8 cellular contexts compared by ENCODE assay signal in genomic region chr15:49046113-49046883, GRCh38. TPM values are rescaled to one million over a fixed set of nuclear protein-coding genes. Genes with fewer than 3 reads are reported as not detected.
DNase-seq lines count a peak whose midpoint lies in the region; ATAC-seq lines count a peak whose summit lies in the region.

A gene with protein sequence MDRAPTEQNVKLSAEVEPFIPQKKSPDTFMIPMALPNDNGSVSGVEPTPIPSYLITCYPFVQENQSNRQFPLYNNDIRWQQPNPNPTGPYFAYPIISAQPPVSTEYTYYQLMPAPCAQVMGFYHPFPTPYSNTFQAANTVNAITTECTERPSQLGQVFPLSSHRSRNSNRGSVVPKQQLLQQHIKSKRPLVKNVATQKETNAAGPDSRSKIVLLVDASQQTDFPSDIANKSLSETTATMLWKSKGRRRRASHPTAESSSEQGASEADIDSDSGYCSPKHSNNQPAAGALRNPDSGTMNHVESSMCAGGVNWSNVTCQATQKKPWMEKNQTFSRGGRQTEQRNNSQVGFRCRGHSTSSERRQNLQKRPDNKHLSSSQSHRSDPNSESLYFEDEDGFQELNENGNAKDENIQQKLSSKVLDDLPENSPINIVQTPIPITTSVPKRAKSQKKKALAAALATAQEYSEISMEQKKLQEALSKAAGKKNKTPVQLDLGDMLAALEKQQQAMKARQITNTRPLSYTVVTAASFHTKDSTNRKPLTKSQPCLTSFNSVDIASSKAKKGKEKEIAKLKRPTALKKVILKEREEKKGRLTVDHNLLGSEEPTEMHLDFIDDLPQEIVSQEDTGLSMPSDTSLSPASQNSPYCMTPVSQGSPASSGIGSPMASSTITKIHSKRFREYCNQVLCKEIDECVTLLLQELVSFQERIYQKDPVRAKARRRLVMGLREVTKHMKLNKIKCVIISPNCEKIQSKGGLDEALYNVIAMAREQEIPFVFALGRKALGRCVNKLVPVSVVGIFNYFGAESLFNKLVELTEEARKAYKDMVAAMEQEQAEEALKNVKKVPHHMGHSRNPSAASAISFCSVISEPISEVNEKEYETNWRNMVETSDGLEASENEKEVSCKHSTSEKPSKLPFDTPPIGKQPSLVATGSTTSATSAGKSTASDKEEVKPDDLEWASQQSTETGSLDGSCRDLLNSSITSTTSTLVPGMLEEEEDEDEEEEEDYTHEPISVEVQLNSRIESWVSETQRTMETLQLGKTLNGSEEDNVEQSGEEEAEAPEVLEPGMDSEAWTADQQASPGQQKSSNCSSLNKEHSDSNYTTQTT (minus strand): TSS chr15:49046446. CDS start chr15:49046299, 147 bp downstream.

- no peaks in the 10 kb centered on the region for H3K36me3 ChIP-seq in KOPT-K1 (ENCODE audit: insufficient read depth, low read length)
- peaks cover 0 to 6% (median 0%) of the 10 kb centered on the region in 3 experiments for H3K36me3 ChIP-seq in naive thymus-derived CD4-positive, alpha-beta T cell (ENCODE audit: control insufficient read depth in 2 of 3, insufficient read depth in 3 of 3, low read length in 3 of 3)

- no peaks in the 10 kb centered on the region for H3K9me3 Mint-ChIP-seq in activated T-helper 1 cell treated with anti-CD3 and anti-CD28 coated beads, Interleukin-12 subunit alpha, Interleukin-12 subunit beta, Interleukin-2, Interleukin-4 antibody, amounts not matched to agents 30 ng/mL and 10 ng/mL and 1 ng/mL, durations not matched to agents 14 hours and 24 hours and 36 hours
- H3K9me3 Mint-ChIP-seq in naive thymus-derived CD4-positive, alpha-beta T cell = peaks cover 0 to 6% (median 0%) of the 10 kb centered on the region in 11 donors
- H3K9me3 Mint-ChIP-seq in stimulated activated naive B cell treated with anti-CD40 and anti-IgM and Interleukin-4, amounts not matched to agents 10 μg/mL and 1 μg/mL and 100 μg/mL, for 72 hours = peaks cover 4 to 6% of the 10 kb centered on the region in 2 donors

- H3K36me3 Mint-ChIP-seq in activated T-helper 1 cell treated with anti-CD3 and anti-CD28 coated beads, Interleukin-12 subunit alpha, Interleukin-12 subunit beta, Interleukin-2, Interleukin-4 antibody, amounts not matched to agents 30 ng/mL and 10 ng/mL and 1 ng/mL, durations not matched to agents 14 hours and 24 hours and 36 hours (ENCODE audit: low read depth) = peaks cover 9% of the 10 kb centered on the region
- H3K36me3 Mint-ChIP-seq in naive thymus-derived CD4-positive, alpha-beta T cell = peaks cover 0 to 5% (median 4%) of the 10 kb centered on the region in 5 donors
- peaks cover 6 to 13% of the 10 kb centered on the region in 2 donors for H3K36me3 Mint-ChIP-seq in stimulated activated naive B cell treated with anti-CD40 and anti-IgM and Interleukin-4, amounts not matched to agents 10 μg/mL and 1 μg/mL and 100 μg/mL, for 72 hours

- peak; percentile 95 for ATAC-seq in GM21786 (IDR thresholded peaks at IDR 0.05; ENCODE audit: unreplicated experiment)
- ATAC-seq in naive thymus-derived CD4-positive, alpha-beta T cell = peak; percentile 98
- ATAC-seq in stimulated activated naive B cell treated with anti-CD40 and anti-IgM and Interleukin-4, amounts not matched to agents 10 μg/mL and 1 μg/mL and 100 μg/mL, for 72 hours (replicated peaks) = peak; percentile 96 to 97

- POLR2A ChIA-PET in naive thymus-derived CD4-positive, alpha-beta T cell (lab: Charles Lee) = interaction anchor here (0.5 to 4.5 kb wide), 9 partner anchors 8 to 1692 kb away, joined by 3 to 51 read pairs (median 4); partner anchors contain the start of genes EID1 and GALK2

- DNase-seq in Daoy (ENCODE audit: low read depth) (peak; percentile 94), RKO (ENCODE audit: low spot score) (peak; percentile 89), fibroblast of gingiva (ENCODE audit: low read depth) (peak; percentile 93)
- DNase-seq in activated T-helper 1 cell treated with anti-CD3 and anti-CD28 coated beads, Interleukin-12 subunit alpha, Interleukin-12 subunit beta, Interleukin-2, Interleukin-4 antibody, amounts not matched to agents 30 ng/mL and 10 ng/mL and 1 ng/mL, durations not matched to agents 14 hours and 24 hours and 36 hours (ENCODE audit: low spot score) = peak; percentile 87
- peak; percentile 73 to 92 (median 91) for DNase-seq in naive thymus-derived CD4-positive, alpha-beta T cell
- DNase-seq in stimulated activated naive B cell treated with anti-CD40 and anti-IgM and Interleukin-4, amounts not matched to agents 10 μg/mL and 1 μg/mL and 100 μg/mL, for 72 hours = peak; percentile 94

- peaks cover 5% of the 10 kb centered on the region for H3K9me3 ChIP-seq in KOPT-K1 (ENCODE audit: insufficient read depth, low read length, poor library complexity, severe bottlenecking)
- no peaks in the 10 kb centered on the region for H3K9me3 ChIP-seq in naive thymus-derived CD4-positive, alpha-beta T cell (ENCODE audit: control insufficient read depth in 2 of 3, low read length in 3 of 3)

- no peaks in the 10 kb centered on the region for H3K27me3 ChIP-seq in naive thymus-derived CD4-positive, alpha-beta T cell (ENCODE audit: control insufficient read depth in 2 of 2, insufficient read depth in 2 of 2, low read length in 2 of 2)

- H3K27ac Mint-ChIP-seq in activated T-helper 1 cell treated with anti-CD3 and anti-CD28 coated beads, Interleukin-12 subunit alpha, Interleukin-12 subunit beta, Interleukin-2, Interleukin-4 antibody, amounts not matched to agents 30 ng/mL and 10 ng/mL and 1 ng/mL, durations not matched to agents 14 hours and 24 hours and 36 hours = peak within 1 kb of the TSS; percentile 91
- H3K27ac Mint-ChIP-seq in naive thymus-derived CD4-positive, alpha-beta T cell = peak within 1 kb of the TSS; percentile 91 to 97 (median 93)
- H3K27ac Mint-ChIP-seq in stimulated activated naive B cell treated with anti-CD40 and anti-IgM and Interleukin-4, amounts not matched to agents 10 μg/mL and 1 μg/mL and 100 μg/mL, for 72 hours = peak within 1 kb of the TSS; percentile 97

- H3K27me3 Mint-ChIP-seq in activated T-helper 1 cell treated with anti-CD3 and anti-CD28 coated beads, Interleukin-12 subunit alpha, Interleukin-12 subunit beta, Interleukin-2, Interleukin-4 antibody, amounts not matched to agents 30 ng/mL and 10 ng/mL and 1 ng/mL, durations not matched to agents 14 hours and 24 hours and 36 hours (ENCODE audit: insufficient read depth) = no peaks in the 10 kb centered on the region
- no peaks in the 10 kb centered on the region for H3K27me3 Mint-ChIP-seq in naive thymus-derived CD4-positive, alpha-beta T cell
- H3K27me3 Mint-ChIP-seq in stimulated activated naive B cell treated with anti-CD40 and anti-IgM and Interleukin-4, amounts not matched to agents 10 μg/mL and 1 μg/mL and 100 μg/mL, for 72 hours = no peaks in the 10 kb centered on the region

- H3K4me3 Mint-ChIP-seq in activated T-helper 1 cell treated with anti-CD3 and anti-CD28 coated beads, Interleukin-12 subunit alpha, Interleukin-12 subunit beta, Interleukin-2, Interleukin-4 antibody, amounts not matched to agents 30 ng/mL and 10 ng/mL and 1 ng/mL, durations not matched to agents 14 hours and 24 hours and 36 hours = peak within 1 kb of the TSS; percentile 96
- H3K4me3 Mint-ChIP-seq in naive thymus-derived CD4-positive, alpha-beta T cell = peak within 1 kb of the TSS; percentile 96 to 99 (median 98)
- peak within 1 kb of the TSS; percentile 95 to 96 for H3K4me3 Mint-ChIP-seq in stimulated activated naive B cell treated with anti-CD40 and anti-IgM and Interleukin-4, amounts not matched to agents 10 μg/mL and 1 μg/mL and 100 μg/mL, for 72 hours

- intact Hi-C loops in activated T-helper 1 cell treated with anti-CD3 and anti-CD28 coated beads, Interleukin-12 subunit alpha, Interleukin-12 subunit beta, Interleukin-2, Interleukin-4 antibody, amounts not matched to agents 30 ng/mL and 10 ng/mL and 1 ng/mL, durations not matched to agents 14 hours and 24 hours and 36 hours (cut with micrococcal nuclease) = loop anchor here (1.0 to 10.0 kb wide), 6 partner anchors 109 to 711 kb away; partner anchors contain the start of genes CEP152, COPS2, DTWD1 and DUT
- intact Hi-C loops in naive thymus-derived CD4-positive, alpha-beta T cell (cut with micrococcal nuclease) = loop anchor here (1.0 to 10.0 kb wide), 15 partner anchors 18 to 1861 kb away; partner anchors contain the start of genes AP4E1 (in 2 of the 2), CEP152 (in 2 of the 2), COPS2 (in 2 of the 2) and DUT (in 2 of the 2)

- H3K4me1 ChIP-seq in naive thymus-derived CD4-positive, alpha-beta T cell (ENCODE audit: control insufficient read depth in 2 of 2, insufficient read depth in 2 of 2, low read length in 2 of 2) = peaks cover 16 to 18% of the 10 kb centered on the region in 2 donors

- CTCF ChIA-PET in naive thymus-derived CD4-positive, alpha-beta T cell (lab: Charles Lee) = interaction anchor here (0.6 to 1.9 kb wide), 6 partner anchors 9 to 105 kb away, joined by 3 to 10 read pairs (median 3); no protein-coding TSS in a partner anchor

- H3K4me1 Mint-ChIP-seq in activated T-helper 1 cell treated with anti-CD3 and anti-CD28 coated beads, Interleukin-12 subunit alpha, Interleukin-12 subunit beta, Interleukin-2, Interleukin-4 antibody, amounts not matched to agents 30 ng/mL and 10 ng/mL and 1 ng/mL, durations not matched to agents 14 hours and 24 hours and 36 hours (ENCODE audit: low read depth) = peaks cover 37% of the 10 kb centered on the region
- peaks cover 25 to 43% (median 35%) of the 10 kb centered on the region in 7 donors for H3K4me1 Mint-ChIP-seq in naive thymus-derived CD4-positive, alpha-beta T cell
- H3K4me1 Mint-ChIP-seq in stimulated activated naive B cell treated with anti-CD40 and anti-IgM and Interleukin-4, amounts not matched to agents 10 μg/mL and 1 μg/mL and 100 μg/mL, for 72 hours = peaks cover 17 to 32% of the 10 kb centered on the region in 2 donors

- H3K4me3 ChIP-seq in naive thymus-derived CD4-positive, alpha-beta T cell (ENCODE audit: low read length) = peak within 1 kb of the TSS; percentile 86

- H3K27ac ChIP-seq in KOPT-K1 (ENCODE audit: low read depth, low read length, poor library complexity, severe bottlenecking) = peak within 1 kb of the TSS; percentile 58
- H3K27ac ChIP-seq in naive thymus-derived CD4-positive, alpha-beta T cell (ENCODE audit: low read depth, low read length) = peak within 1 kb of the TSS; percentile 82

RNA-seq across cellular contexts. Expression of the gene that starts here (rescaled TPM):
- total RNA-seq in Daoy (2014; rRNA removed; shearing (Covaris generic)) = 8.6 and 10.9 TPM in 2 replicates
- total RNA-seq in activated T-helper 1 cell treated with anti-CD3 and anti-CD28 coated beads, Interleukin-12 subunit alpha, Interleukin-12 subunit beta, Interleukin-2, Interleukin-4 antibody, amounts not matched to agents 30 ng/mL and 10 ng/mL and 1 ng/mL, durations not matched to agents 14 hours and 24 hours and 36 hours = 38.0 and 44.8 TPM in 2 replicates
- total RNA-seq in naive thymus-derived CD4-positive, alpha-beta T cell = 10 to 100 TPM; 39.3 to 75.8 (median 55.8) TPM
- polyA plus RNA-seq in naive thymus-derived CD4-positive, alpha-beta T cell = 10 to 100 TPM; 20.2 to 30.6 TPM

Comparison
In these comparisons a context has a peak if more than half of its experiments do, and no peak if none do; other contexts are left out.
1. Peak in every context shown above with its lines: DNase-seq, ATAC-seq, H3K4me3 ChIP-seq and H3K27ac ChIP-seq.